14 cellular contexts compared by ENCODE assay signal in genomic region chr14:52325632-52326031, GRCh38. TPM values are rescaled to one million over a fixed set of nuclear protein-coding genes. Genes with fewer than 3 reads are reported as not detected.
DNase-seq lines count a peak whose midpoint lies in the region; ATAC-seq and TF ChIP-seq lines count a peak whose summit lies in the region.
"Had no signal": no experiment of that assay in that cellular context is flagged by ENCODE, and none has a peak within 500 bp of the region (broad histone marks: within the 10 kb centered on the region; RNA-seq: fewer than 3 reads in every experiment).

No MANE protein-coding gene starts in this region.

- peaks cover 73 to 74% of the 10 kb centered on the region in 2 donors for H3K36me3 Mint-ChIP-seq in CD4-positive, alpha-beta memory T cell
- H3K36me3 Mint-ChIP-seq in activated CD4-positive, alpha-beta memory T cell treated with anti-CD3 and anti-CD28 coated beads for 36 hours = peaks cover 46% of the 10 kb centered on the region

- no peak for ATAC-seq in GM19351 (IDR thresholded peaks at IDR 0.05; ENCODE audit: unreplicated experiment)

- TF ChIP-seq CTCF in AG04450 (IDR thresholded peaks at IDR 0.05; ENCODE audit: low read depth, low read length) (no peak), fibroblast of mammary gland (conservative IDR thresholded peaks at IDR 0.05; ENCODE audit: control insufficient read depth, insufficient read depth, low read depth, low read length) (no peak)

- peak overlapping the region in 6 of 7 donors; percentile 0 to 87 (median 61) for H3K27ac Mint-ChIP-seq in CD4-positive, alpha-beta memory T cell
- peak overlapping the region; percentile 50 for H3K27ac Mint-ChIP-seq in activated CD4-positive, alpha-beta memory T cell treated with anti-CD3 and anti-CD28 coated beads for 36 hours

- H3K4me3 ChIP-seq in AG04450 (ENCODE audit: low read depth, low read length) = no peak overlapping the region
- no peak overlapping the region for H3K4me3 ChIP-seq in CD4-positive, alpha-beta memory T cell (ENCODE audit: low read length in 2 of 2)
- H3K4me3 ChIP-seq in fibroblast of mammary gland (ENCODE audit: control insufficient read depth, low read depth, low read length) = no peak overlapping the region
- H3K4me3 ChIP-seq in HAP-1 = no peak overlapping the region

- H3K9me3 Mint-ChIP-seq in CD4-positive, alpha-beta memory T cell = peaks cover 0 to 26% (median 17%) of the 10 kb centered on the region in 8 donors
- H3K9me3 Mint-ChIP-seq in activated CD4-positive, alpha-beta memory T cell treated with anti-CD3 and anti-CD28 coated beads for 36 hours = peaks cover 22% of the 10 kb centered on the region

- no peaks in the 10 kb centered on the region for H3K36me3 ChIP-seq in CD4-positive, alpha-beta memory T cell (ENCODE audit: insufficient read depth, low read length)
- no peaks in the 10 kb centered on the region for H3K36me3 ChIP-seq in HAP-1 (replicated peaks)
- H3K36me3 ChIP-seq: heart left ventricle had no signal

- POLR2A ChIA-PET in AG04450 (lab: Yijun Ruan, JAX) = interaction anchor here (0.6 to 1.0 kb wide), 2 partner anchors 7 to 133 kb away, joined by 3 read pairs; no protein-coding TSS in a partner anchor
- POLR2A ChIA-PET in CD4-positive, alpha-beta memory T cell (lab: Charles Lee; ENCODE audit: partially characterized antibody) = interaction anchor here (0.9 to 5.2 kb wide), 9 partner anchors 11 to 478 kb away, joined by 3 to 89 read pairs (median 4); partner anchors contain the start of gene PTGER2
- POLR2A ChIA-PET in activated CD4-positive, alpha-beta memory T cell treated with anti-CD3 and anti-CD28 coated beads for 36 hours (lab: Charles Lee) = interaction anchor here (1.3 to 3.8 kb wide), 2 partner anchors 11 to 78 kb away, joined by 5 to 23 read pairs; partner anchors contain the start of gene PTGER2

- no peak overlapping the region for H3K27ac ChIP-seq in AG04450 (ENCODE audit: low read depth, low read length)
- H3K27ac ChIP-seq in CD4-positive, alpha-beta memory T cell (ENCODE audit: low read depth, low read length) = no peak overlapping the region
- H3K27ac ChIP-seq: KMS-11, RWPE1 had no signal

- peaks cover 51 to 94% (median 74%) of the 10 kb centered on the region in 4 donors for H3K4me1 Mint-ChIP-seq in CD4-positive, alpha-beta memory T cell
- H3K4me1 Mint-ChIP-seq in activated CD4-positive, alpha-beta memory T cell treated with anti-CD3 and anti-CD28 coated beads for 36 hours (ENCODE audit: low read depth) = peaks cover 73% of the 10 kb centered on the region

- DNase-seq in AG04450 (ENCODE audit: low read depth, low spot score) (peak; percentile 80), fibroblast of mammary gland (ENCODE audit: low read depth) (peak; percentile 76), HAP-1 (ENCODE audit: low spot score in 2 of 2) (no peak), NCI-H2029 (lab: John Stamatoyannopoulos, UW) (no peak), germinal center (ENCODE audit: low spot score) (no peak)
- no peak for DNase-seq in CD4-positive, alpha-beta memory T cell
- no peak for DNase-seq in activated CD4-positive, alpha-beta memory T cell treated with anti-CD3 and anti-CD28 coated beads for 36 hours
- DNase-seq: DMS79, heart left ventricle, NCI-H1694 treated with DMSO at 0.1 percent for 48 hours, NCI-H748 treated with DMSO at 0.1 percent for 48 hours had no signal

- peaks cover 85% of the 10 kb centered on the region for H3K4me1 ChIP-seq in CD4-positive, alpha-beta memory T cell (ENCODE audit: insufficient read depth, low read length)
- H3K4me1 ChIP-seq in HAP-1 = no peaks in the 10 kb centered on the region

- CTCF ChIA-PET in AG04450 (lab: Charles Lee) = interaction anchor here (1.2 kb wide), 1 partner anchor 9 kb away, joined by 3 read pairs; no protein-coding TSS in a partner anchor
- CTCF ChIA-PET in CD4-positive, alpha-beta memory T cell (lab: Charles Lee; ENCODE audit: partially characterized antibody) = interaction anchor here (0.6 to 2.0 kb wide), 6 partner anchors 8 to 75 kb away, joined by 3 to 5 read pairs (median 4); no protein-coding TSS in a partner anchor
- CTCF ChIA-PET in activated CD4-positive, alpha-beta memory T cell treated with anti-CD3 and anti-CD28 coated beads for 36 hours (lab: Charles Lee) = interaction anchor here (0.8 to 1.3 kb wide), 6 partner anchors 9 to 226 kb away, joined by 3 to 7 read pairs (median 4); partner anchors contain the start of gene TXNDC16

- intact Hi-C loops in CD4-positive, alpha-beta memory T cell (cut with micrococcal nuclease) = loop anchor here (1.0 kb wide), 2 partner anchors 9 to 27 kb away; no protein-coding TSS in a partner anchor
- intact Hi-C loops in activated CD4-positive, alpha-beta memory T cell treated with anti-CD3 and anti-CD28 coated beads for 36 hours (cut with micrococcal nuclease) = loop anchor here (1.0 to 5.0 kb wide), 7 partner anchors 10 to 865 kb away; no protein-coding TSS in a partner anchor

- in situ Hi-C loops in HAP-1 (cut with MboI; ENCODE audit: low sequenced_read_pairs) = no loop called here

- H3K27me3 ChIP-seq in AG04450 (ENCODE audit: control insufficient read depth, insufficient read depth, low read length) (no peaks in the 10 kb centered on the region), HAP-1 (ENCODE audit: low read depth) (no peaks in the 10 kb centered on the region)
- no peaks in the 10 kb centered on the region for H3K27me3 ChIP-seq in CD4-positive, alpha-beta memory T cell (ENCODE audit: insufficient read depth, low read length)
- H3K27me3 ChIP-seq: heart left ventricle had no signal

- H3K27me3 Mint-ChIP-seq in CD4-positive, alpha-beta memory T cell = no peaks in the 10 kb centered on the region
- no peaks in the 10 kb centered on the region for H3K27me3 Mint-ChIP-seq in activated CD4-positive, alpha-beta memory T cell treated with anti-CD3 and anti-CD28 coated beads for 36 hours

- peak overlapping the region in 7 of 8 donors; percentile 3 to 82 (median 59) for H3K4me3 Mint-ChIP-seq in CD4-positive, alpha-beta memory T cell
- no peak overlapping the region for H3K4me3 Mint-ChIP-seq in activated CD4-positive, alpha-beta memory T cell treated with anti-CD3 and anti-CD28 coated beads for 36 hours

- H3K9me3 ChIP-seq in AG04450 (ENCODE audit: control insufficient read depth, insufficient read depth, low read length) (peaks cover 2% of the 10 kb centered on the region; the same call in 1 of the 2 replicates), HAP-1 (no peaks in the 10 kb centered on the region)
- H3K9me3 ChIP-seq in CD4-positive, alpha-beta memory T cell (ENCODE audit: control insufficient read depth in 1 of 2, low read length in 2 of 2) = no peaks in the 10 kb centered on the region

RNA-seq across cellular contexts. Expression of gene PTGER2, which starts 11.5 kb away (rescaled TPM):
- polyA plus RNA-seq in AG04450 (2011; rRNA removed) = 56.9 and 70.7 TPM in 2 replicates
- 17.5 and 26.8 TPM in 2 replicates for polyA minus RNA-seq in AG04450 (2011; rRNA and poly(A)+ RNA removed)
- total RNA-seq in CD4-positive, alpha-beta memory T cell = 10 to 100 TPM; 29.4 to 30.2 TPM
- polyA plus RNA-seq in CD4-positive, alpha-beta memory T cell = 100 to 1,000 TPM; 241 to 259 TPM
- 10 to 100 TPM; 10.7 to 12.9 TPM for total RNA-seq in activated CD4-positive, alpha-beta memory T cell treated with anti-CD3 and anti-CD28 coated beads for 36 hours

RNA-seq across cellular contexts. Expression of gene PTGDR, which starts 58.1 kb away (rescaled TPM):
- not detected in 2 replicates for polyA plus RNA-seq in AG04450 (2011; rRNA removed)
- polyA minus RNA-seq in AG04450 (2011; rRNA and poly(A)+ RNA removed) = not detected in 2 replicates
- 1 to 10 TPM; 1.9 to 2.1 TPM for total RNA-seq in CD4-positive, alpha-beta memory T cell
- polyA plus RNA-seq in CD4-positive, alpha-beta memory T cell = 1 to 10 TPM; 6.7 to 7.2 TPM
- total RNA-seq in activated CD4-positive, alpha-beta memory T cell treated with anti-CD3 and anti-CD28 coated beads for 36 hours = under 1 TPM; 0.12 TPM

Comparison
In these comparisons a context has a peak if more than half of its experiments do, and no peak if none do; other contexts are left out.
1. DNase-seq: peak in AG04450 (single experiment) and fibroblast of mammary gland (single experiment); none in CD4-positive, alpha-beta memory T cell (0 of 5), activated CD4-positive, alpha-beta memory T cell treated with anti-CD3 and anti-CD28 coated beads for 36 hours (single experiment), HAP-1 (0 of 2), NCI-H2029 (single experiment) and germinal center (single experiment).